In genomic region chr2:305366-305765, GRCh38 we compare ENCODE assay signal across 29 cellular contexts. TPM values are rescaled to one million over a fixed set of nuclear protein-coding genes. Genes with fewer than 3 reads are reported as not detected.
"Had no signal": no experiment of that assay in that cellular context is flagged by ENCODE, and none has a peak within 500 bp of the region (broad histone marks: within the 10 kb centered on the region; RNA-seq: fewer than 3 reads in every experiment).

No MANE protein-coding gene starts in this region.

- FAIRE-seq: endometrium, islet of Langerhans, keratinocyte had no signal

- H3K4me1 ChIP-seq: colonic mucosa, esophagus squamous epithelium, gastrocnemius medialis, heart right ventricle, left lung, lower lobe of right lung had no signal

- ATAC-seq: effector memory CD8-positive, alpha-beta T cell; esophagus mucosa; gastrocnemius medialis; heart right ventricle; left cardiac atrium; left lung; left ventricle myocardium superior; lower lobe of right lung; naive thymus-derived CD4-positive, alpha-beta T cell had no signal

- H3K27me3 ChIP-seq: colonic mucosa, esophagus squamous epithelium, gastrocnemius medialis had no signal

- DNase-seq: colonic mucosa; cortex of kidney; effector CD8-positive, alpha-beta T cell; effector memory CD8-positive, alpha-beta T cell; endodermal cell; erythroblast; esophagus squamous epithelium; foreskin fibroblast; foreskin melanocyte; gastrocnemius medialis; glutamatergic neuron; head of caudate nucleus; heart right ventricle; hippocampal formation; left cardiac atrium; left lung; left ventricle myocardium superior; lower lobe of right lung; mesendoderm; midbrain; naive thymus-derived CD4-positive, alpha-beta T cell had no signal

- H3K9me3 ChIP-seq: colonic mucosa, lower lobe of right lung had no signal

- H3K36me3 ChIP-seq: colonic mucosa, esophagus squamous epithelium, gastrocnemius medialis, heart right ventricle, left lung, lower lobe of right lung had no signal

- H3K27ac ChIP-seq: colonic mucosa, epithelial cell of prostate, esophagus squamous epithelium, gastrocnemius medialis, heart right ventricle, left lung, lower lobe of right lung had no signal

- H3K4me3 ChIP-seq: colonic mucosa, esophagus squamous epithelium, gastrocnemius medialis, heart right ventricle, left lung, lower lobe of right lung had no signal

RNA-seq across cellular contexts. Expression of gene ALKAL2, which starts 17.5 kb away (rescaled TPM):
- total RNA-seq: dermis microvascular lymphatic vessel endothelial cell, gastrocnemius medialis, lung microvascular endothelial cell, mononuclear cell had no signal
- polyA plus RNA-seq: keratinocyte had no signal
